ENCODE assay signal across 10 cellular contexts in the genomic region with DNA sequence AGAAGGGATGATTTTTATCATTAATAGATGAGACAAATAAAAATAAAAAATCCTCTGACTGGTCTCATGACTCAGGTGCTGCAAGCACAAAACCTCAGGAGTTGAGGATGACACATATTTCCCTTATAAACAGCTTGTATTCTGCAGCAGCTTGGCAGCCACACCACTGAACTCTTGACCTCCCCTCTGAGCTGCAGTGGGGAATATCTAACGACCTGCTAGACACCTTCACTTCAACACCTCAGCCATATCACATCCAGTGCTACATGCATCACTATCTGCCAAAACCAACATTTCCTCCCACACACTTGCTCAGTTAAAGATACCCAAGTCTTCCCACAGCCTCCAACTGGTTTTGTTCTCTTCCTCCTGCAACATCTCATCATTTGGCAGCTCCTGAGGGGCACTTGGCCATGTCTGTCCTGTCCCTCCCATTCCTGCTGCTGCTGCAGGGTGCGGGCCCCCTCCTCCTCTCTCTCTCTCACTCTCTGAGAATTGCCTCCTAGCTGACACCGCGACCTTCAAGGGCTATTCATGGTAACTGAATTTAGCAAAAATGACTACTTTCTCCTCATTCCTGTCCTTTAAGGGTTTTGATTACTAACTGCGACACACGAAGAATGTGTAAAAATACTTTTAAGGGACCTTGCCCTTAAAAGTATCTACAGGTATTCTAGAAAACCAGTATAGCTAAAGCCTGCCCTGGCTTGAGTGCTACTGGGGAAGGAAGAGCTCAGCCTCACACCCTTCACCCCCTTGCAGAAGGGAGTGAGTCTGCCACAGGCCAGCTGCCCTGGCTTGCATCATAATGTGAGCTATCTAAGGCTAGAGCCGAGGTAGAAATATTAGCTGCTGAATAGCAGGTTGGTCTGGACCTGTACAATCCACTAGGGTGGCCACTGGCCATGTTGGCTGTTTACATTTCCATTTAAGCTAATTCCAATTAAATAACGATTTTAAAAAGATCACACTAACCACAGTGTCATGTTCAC. TPM values are rescaled to one million over a fixed set of nuclear protein-coding genes. Genes with fewer than 3 reads are reported as not detected.
DNase-seq lines count a peak whose midpoint lies in the region; ATAC-seq and TF ChIP-seq lines count a peak whose summit lies in the region.
"Had no signal": no experiment of that assay in that cellular context is flagged by ENCODE, and none has a peak within 500 bp of the region (broad histone marks: within the 10 kb centered on the region; RNA-seq: fewer than 3 reads in every experiment).

No MANE protein-coding gene starts in this region.

- no peaks in the 10 kb centered on the region for H3K9me3 Mint-ChIP-seq in activated naive CD4-positive, alpha-beta T cell treated with anti-CD3 and anti-CD28 coated beads, Interleukin-2, amount 10 ng/mL, durations not matched to agents 7 days and 5 days

- H3K4me1 Mint-ChIP-seq in activated naive CD4-positive, alpha-beta T cell treated with anti-CD3 and anti-CD28 coated beads, Interleukin-2, amount 10 ng/mL, durations not matched to agents 7 days and 5 days, result peaks cover 9% of the 10 kb centered on the region

- H3K36me3 Mint-ChIP-seq in activated naive CD4-positive, alpha-beta T cell treated with anti-CD3 and anti-CD28 coated beads, Interleukin-2, amount 10 ng/mL, durations not matched to agents 7 days and 5 days, result no peaks in the 10 kb centered on the region

- H3K4me1 ChIP-seq in foreskin keratinocyte, result no peaks in the 10 kb centered on the region

- peaks cover 59% of the 10 kb centered on the region for H3K27me3 Mint-ChIP-seq in activated naive CD4-positive, alpha-beta T cell treated with anti-CD3 and anti-CD28 coated beads, Interleukin-2, amount 10 ng/mL, durations not matched to agents 7 days and 5 days

- DNase-seq in activated naive CD4-positive, alpha-beta T cell treated with Interleukin-2 at 50 U/mL for 16 hours, result peak; percentile 53
- no peak for DNase-seq in activated naive CD4-positive, alpha-beta T cell treated with anti-CD3 and anti-CD28 coated beads, Interleukin-2, amount 10 ng/mL, durations not matched to agents 7 days and 5 days
- peak; percentile 17 for DNase-seq in activated CD4-positive, alpha-beta T cell treated with anti-CD3 and anti-CD28 coated beads, Interleukin-2, amount 50 U/mL, for 1 hour
- DNase-seq in foreskin keratinocyte, result peak; percentile 24 to 52
- DNase-seq in stimulated activated naive CD8-positive, alpha-beta T cell treated with anti-CD3 and anti-CD28 coated beads, Interleukin-15, Interleukin-2, amounts not matched to agents 100 U/mL and 50 U/mL, for 24 hours, result peak; percentile 39
- DNase-seq in Kasumi-1 (lab: John Stamatoyannopoulos, UW), result no peak
- DNase-seq in NCI-H2029 (lab: John Stamatoyannopoulos, UW), result no peak
- DNase-seq: activated CD4-positive, CD25-positive, alpha-beta regulatory T cell treated with anti-CD3 and anti-CD28 coated beads, Interleukin-2, amount 50 U/mL, for 72 hours had no signal

- ATAC-seq in foreskin keratinocyte (peak; percentile 74), HG03097 (IDR thresholded peaks at IDR 0.05; ENCODE audit: low FRiP score, unreplicated experiment) (no peak)
- peak; percentile 98 for ATAC-seq in stimulated activated naive CD8-positive, alpha-beta T cell treated with anti-CD3 and anti-CD28 coated beads, Interleukin-15, Interleukin-2, amounts not matched to agents 100 U/mL and 50 U/mL, for 24 hours

- H3K27ac ChIP-seq in foreskin keratinocyte, result no peak overlapping the region

- no peak overlapping the region for H3K27ac Mint-ChIP-seq in activated naive CD4-positive, alpha-beta T cell treated with anti-CD3 and anti-CD28 coated beads, Interleukin-2, amount 10 ng/mL, durations not matched to agents 7 days and 5 days

- CTCF ChIA-PET in activated naive CD4-positive, alpha-beta T cell treated with anti-CD3 and anti-CD28 coated beads, Interleukin-2, amount 10 ng/mL, durations not matched to agents 7 days and 5 days (lab: Charles Lee), result interaction anchor here (1.1 kb wide), 1 partner anchor 50 kb away, joined by 3 read pairs; no protein-coding TSS in a partner anchor

- TF ChIP-seq CTCF in foreskin keratinocyte (conservative IDR thresholded peaks at IDR 0.05), result no peak

- peaks cover 33% of the 10 kb centered on the region for H3K27me3 ChIP-seq in foreskin keratinocyte

- no peak overlapping the region for H3K4me3 Mint-ChIP-seq in activated naive CD4-positive, alpha-beta T cell treated with anti-CD3 and anti-CD28 coated beads, Interleukin-2, amount 10 ng/mL, durations not matched to agents 7 days and 5 days

RNA-seq across cellular contexts. Expression of a gene that starts 5.0 kb away (rescaled TPM):
- total RNA-seq in foreskin keratinocyte, result not detected in 2 replicates
- not detected in 2 replicates for polyA plus RNA-seq in foreskin keratinocyte
- total RNA-seq: pulmonary artery endothelial cell had no signal

RNA-seq across cellular contexts. Expression of a gene that starts 39.4 kb away (rescaled TPM):
- 9.9 and 11.5 TPM in 2 replicates for total RNA-seq in foreskin keratinocyte
- polyA plus RNA-seq in foreskin keratinocyte, result 6.4 and 6.6 TPM in 2 replicates

Comparison
In these comparisons a context has a peak if more than half of its experiments do, and no peak if none do; other contexts are left out.
1. DNase-seq: peak in activated naive CD4-positive, alpha-beta T cell treated with Interleukin-2 at 50 U/mL for 16 hours (single experiment), activated CD4-positive, alpha-beta T cell treated with anti-CD3 and anti-CD28 coated beads, Interleukin-2, amount 50 U/mL, for 1 hour (single experiment), foreskin keratinocyte (2 of 2) and stimulated activated naive CD8-positive, alpha-beta T cell treated with anti-CD3 and anti-CD28 coated beads, Interleukin-15, Interleukin-2, amounts not matched to agents 100 U/mL and 50 U/mL, for 24 hours (single experiment); none in activated naive CD4-positive, alpha-beta T cell treated with anti-CD3 and anti-CD28 coated beads, Interleukin-2, amount 10 ng/mL, durations not matched to agents 7 days and 5 days (single experiment), Kasumi-1 (0 of 2) and NCI-H2029 (single experiment).